Comparison of ENCODE assay signal across 17 cellular contexts in the genomic region with DNA sequence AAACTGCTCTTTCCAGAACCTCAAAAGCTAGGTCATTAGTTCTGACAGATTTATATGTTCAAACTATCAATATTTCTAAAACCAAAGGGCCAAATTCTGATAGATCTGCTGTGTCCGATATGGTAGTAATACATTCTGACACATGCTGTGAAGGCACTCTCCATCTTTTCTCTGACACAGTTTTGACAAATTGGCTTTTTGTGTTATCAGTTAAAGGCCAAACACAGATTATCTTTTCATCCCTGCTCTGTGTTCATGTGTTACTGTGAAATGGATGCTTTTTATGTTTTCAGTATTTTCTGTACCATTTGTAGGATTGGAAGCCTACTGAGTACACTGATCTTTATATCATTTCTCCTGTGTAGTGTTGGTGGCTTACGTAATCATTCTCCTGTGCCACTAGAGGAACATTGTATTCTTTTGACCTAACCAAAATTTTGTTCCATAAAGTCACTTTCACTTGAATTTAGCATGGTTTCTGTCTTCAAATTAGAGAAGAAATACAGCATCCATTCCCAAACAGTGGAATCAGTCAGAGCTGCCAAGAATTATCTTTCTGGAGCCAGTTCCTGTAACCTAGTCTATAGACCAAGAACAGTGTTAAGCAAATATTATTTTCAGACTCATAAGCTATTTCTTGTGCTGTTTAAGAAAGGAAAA.
"Had no signal": no experiment of that assay in that cellular context is flagged by ENCODE, and none has a peak within 500 bp of the region (broad histone marks: within the 10 kb centered on the region; RNA-seq: fewer than 3 reads in every experiment).

No MANE protein-coding gene starts in this region.

- H3K36me3 ChIP-seq: esophagus muscularis mucosa, gastrocnemius medialis, lower lobe of right lung, neutrophil, spleen had no signal

- H3K4me3 ChIP-seq: esophagus muscularis mucosa, gastrocnemius medialis, lower lobe of right lung, spleen, upper lobe of left lung had no signal

- H3K4me1 ChIP-seq: gastrocnemius medialis had no signal

- H3K4me1 Mint-ChIP-seq: activated CD4-positive, alpha-beta T cell treated with anti-CD3 and anti-CD28 coated beads for 36 hours; activated T-helper 17 cell treated with anti-CD3 and anti-CD28 coated beads, Interleukin-2, amount 50 U/mL, for 72 hours; mesothelial cell of epicardium; stimulated activated naive B cell treated with anti-CD40 and anti-IgM and Interleukin-4, amounts not matched to agents 10 μg/mL and 1 μg/mL and 100 μg/mL, for 72 hours had no signal

- H3K4me3 Mint-ChIP-seq: activated CD4-positive, alpha-beta T cell treated with anti-CD3 and anti-CD28 coated beads for 36 hours; activated CD8-positive, alpha-beta T cell treated with anti-CD3 and anti-CD28 coated beads for 36 hours; activated T-helper 17 cell treated with anti-CD3 and anti-CD28 coated beads, Interleukin-2, amount 50 U/mL, for 72 hours; brain; mesothelial cell of epicardium; stimulated activated naive B cell treated with anti-CD40 and anti-IgM and Interleukin-4, amounts not matched to agents 10 μg/mL and 1 μg/mL and 100 μg/mL, for 72 hours had no signal

- H3K27me3 Mint-ChIP-seq: activated CD4-positive, alpha-beta T cell treated with anti-CD3 and anti-CD28 coated beads for 36 hours; activated CD8-positive, alpha-beta T cell treated with anti-CD3 and anti-CD28 coated beads for 36 hours; activated T-helper 17 cell treated with anti-CD3 and anti-CD28 coated beads, Interleukin-2, amount 50 U/mL, for 72 hours; brain; stimulated activated naive B cell treated with anti-CD40 and anti-IgM and Interleukin-4, amounts not matched to agents 10 μg/mL and 1 μg/mL and 100 μg/mL, for 72 hours had no signal

- H3K9me3 Mint-ChIP-seq: activated CD8-positive, alpha-beta T cell treated with anti-CD3 and anti-CD28 coated beads for 36 hours; brain; mesothelial cell of epicardium; stimulated activated naive B cell treated with anti-CD40 and anti-IgM and Interleukin-4, amounts not matched to agents 10 μg/mL and 1 μg/mL and 100 μg/mL, for 72 hours had no signal

- H3K27ac ChIP-seq: esophagus muscularis mucosa, gastrocnemius medialis, lower lobe of right lung, neutrophil, spleen, upper lobe of left lung had no signal

- H3K27ac Mint-ChIP-seq: activated CD4-positive, alpha-beta T cell treated with anti-CD3 and anti-CD28 coated beads for 36 hours; activated CD8-positive, alpha-beta T cell treated with anti-CD3 and anti-CD28 coated beads for 36 hours; activated T-helper 17 cell treated with anti-CD3 and anti-CD28 coated beads, Interleukin-2, amount 50 U/mL, for 72 hours; mesothelial cell of epicardium; stimulated activated naive B cell treated with anti-CD40 and anti-IgM and Interleukin-4, amounts not matched to agents 10 μg/mL and 1 μg/mL and 100 μg/mL, for 72 hours had no signal

- H3K36me3 Mint-ChIP-seq: stimulated activated naive B cell treated with anti-CD40 and anti-IgM and Interleukin-4, amounts not matched to agents 10 μg/mL and 1 μg/mL and 100 μg/mL, for 72 hours had no signal

- H3K9me3 ChIP-seq: esophagus muscularis mucosa, gastrocnemius medialis, lower lobe of right lung, neutrophil, spleen, upper lobe of left lung had no signal

- H3K27me3 ChIP-seq: esophagus muscularis mucosa, gastrocnemius medialis, neutrophil, spleen, upper lobe of left lung had no signal

- ATAC-seq: activated CD4-positive, alpha-beta T cell treated with anti-CD3 and anti-CD28 coated beads for 36 hours; activated CD8-positive, alpha-beta T cell treated with anti-CD3 and anti-CD28 coated beads for 36 hours; activated T-helper 17 cell treated with anti-CD3 and anti-CD28 coated beads, Interleukin-2, amount 50 U/mL, for 72 hours; gastrocnemius medialis; lower lobe of right lung; stimulated activated naive B cell treated with anti-CD40 and anti-IgM and Interleukin-4, amounts not matched to agents 10 μg/mL and 1 μg/mL and 100 μg/mL, for 72 hours had no signal

- DNase-seq: activated CD4-positive, alpha-beta T cell treated with anti-CD3 and anti-CD28 coated beads for 36 hours; activated CD8-positive, alpha-beta memory T cell treated with anti-CD3 and anti-CD28 coated beads, Interleukin-2, amount 50 U/mL, for 4 hours; activated CD8-positive, alpha-beta T cell treated with anti-CD3 and anti-CD28 coated beads for 36 hours; activated naive CD4-positive, alpha-beta T cell treated with anti-CD3 and anti-CD28 coated beads, Interleukin-2, amount 50 U/mL, for 16 hours; gastrocnemius medialis; kidney; lower lobe of right lung; spleen; stimulated activated CD4-positive, alpha-beta T cell treated with anti-CD3 and anti-CD28 coated beads, Interleukin-1b, Interleukin-23, amount 100 ng/mL, for 48 hours; stimulated activated naive B cell treated with anti-CD40 and anti-IgM and Interleukin-4, amounts not matched to agents 10 μg/mL and 1 μg/mL and 100 μg/mL, for 72 hours; T-helper 9 cell; upper lobe of left lung had no signal
